In the genomic region with DNA sequence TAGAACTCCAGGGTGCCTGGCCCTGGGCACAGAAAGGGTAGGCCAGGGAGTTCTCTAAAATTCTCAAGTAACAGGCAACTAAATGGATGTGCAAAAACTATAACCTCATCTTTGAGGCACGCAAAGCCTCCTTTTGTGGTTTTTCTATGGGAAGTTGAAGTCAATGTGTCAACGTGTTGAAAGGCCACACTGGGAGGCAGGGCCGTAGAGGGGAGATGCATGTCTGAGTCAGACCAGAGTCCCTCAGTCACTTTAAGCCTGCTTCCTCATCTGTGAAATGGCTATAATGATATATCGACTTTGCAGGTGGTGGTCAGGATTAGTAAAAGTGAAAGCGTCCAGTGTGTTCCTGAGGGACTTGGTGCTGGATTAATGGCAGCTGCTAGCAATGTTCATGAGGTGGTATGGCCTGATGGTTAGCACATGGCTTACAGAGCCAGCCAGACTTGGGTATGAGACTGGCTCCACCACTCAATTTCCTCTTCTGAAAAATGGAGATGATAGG, we compare ENCODE assay signal across 10 cellular contexts. TPM values are rescaled to one million over a fixed set of nuclear protein-coding genes. Genes with fewer than 3 reads are reported as not detected.
DNase-seq lines count a peak whose midpoint lies in the region; ATAC-seq and TF ChIP-seq lines count a peak whose summit lies in the region.
"Had no signal": no experiment of that assay in that cellular context is flagged by ENCODE, and none has a peak within 500 bp of the region (broad histone marks: within the 10 kb centered on the region; RNA-seq: fewer than 3 reads in every experiment).

No MANE protein-coding gene starts in this region.

- no peaks in the 10 kb centered on the region for H3F3A ChIP-seq in SK-N-SH (replicated peaks; ENCODE audit: insufficient read depth)

- no peak overlapping the region for H2BK120ac ChIP-seq in mesendoderm (ENCODE audit: low read depth, low read length)

- H2BK5ac ChIP-seq in mesendoderm (ENCODE audit: low read length) = no peak overlapping the region

- CTCF ChIA-PET in SK-N-SH (lab: Yijun Ruan, JAX) = interaction anchor here (0.6 to 1.7 kb wide), 3 partner anchors 24 to 792 kb away, joined by 3 to 7 read pairs (median 3); no protein-coding TSS in a partner anchor

- H3K27ac ChIP-seq in SK-N-SH (ENCODE audit: low read depth in 2 of 2, low read length in 1 of 2) (no peak overlapping the region), mesendoderm (ENCODE audit: low read depth, low read length) (no peak overlapping the region), suprapubic skin (no peak overlapping the region)

- ATAC-seq in GM18858 (IDR thresholded peaks at IDR 0.05; ENCODE audit: unreplicated experiment) (peak; percentile 34), HG02759 (IDR thresholded peaks at IDR 0.05; ENCODE audit: unreplicated experiment) (peak; percentile 56), HG03442 (IDR thresholded peaks at IDR 0.05; ENCODE audit: unreplicated experiment) (no peak), left cardiac atrium (no peak)
- ATAC-seq: Panc1 had no signal

- no peaks in the 10 kb centered on the region for H4K20me1 ChIP-seq in SK-N-SH (ENCODE audit: insufficient read depth)

- H2BK15ac ChIP-seq in mesendoderm (replicated peaks; ENCODE audit: low read depth) = no peak overlapping the region

- no peak for TF ChIP-seq POLR2A in suprapubic skin (IDR thresholded peaks at IDR 0.05)

- no peak for TF ChIP-seq RAD21 in SK-N-SH (IDR thresholded peaks at IDR 0.05; ENCODE audit: low read length)

- no peak overlapping the region for H3K23ac ChIP-seq in mesendoderm (ENCODE audit: low read length)

- no peak for DNase-seq in SK-N-SH
- peak; percentile 30 for DNase-seq in mesendoderm
- no peak for DNase-seq in left cardiac atrium
- DNase-seq in suprapubic skin (ENCODE audit: low spot score in 2 of 2) = no peak
- no peak for DNase-seq in NCI-H510A treated with DMSO at 0.1 percent for 48 hours (lab: John Stamatoyannopoulos, UW)

- POLR2A ChIA-PET in SK-N-SH (lab: Yijun Ruan, JAX) = no interaction called here

- H3K18ac ChIP-seq in mesendoderm (ENCODE audit: low read length) = no peak overlapping the region

- no peaks in the 10 kb centered on the region for H3K79me1 ChIP-seq in mesendoderm (ENCODE audit: low read length)

- H3K79me2 ChIP-seq in SK-N-SH (ENCODE audit: insufficient read depth) (no peaks in the 10 kb centered on the region), mesendoderm (ENCODE audit: control insufficient read depth, insufficient read depth, low read length) (no peaks in the 10 kb centered on the region)

- H3K4me1 ChIP-seq in SK-N-SH (ENCODE audit: control insufficient read depth in 1 of 2, insufficient read depth in 2 of 2, low read depth in 1 of 2, low read length in 1 of 2) (no peaks in the 10 kb centered on the region; a peak in 1 of 4 replicates), mesendoderm (ENCODE audit: control insufficient read depth, low read depth, low read length) (no peaks in the 10 kb centered on the region), suprapubic skin (peaks cover 29% of the 10 kb centered on the region)

- no peak overlapping the region for H3K9ac ChIP-seq in SK-N-SH
- no peak overlapping the region for H3K9ac ChIP-seq in mesendoderm (ENCODE audit: low read length)

- H3K4me3 ChIP-seq in SK-N-SH (ENCODE audit: low read depth in 2 of 2, low read length in 1 of 2) (no peak overlapping the region), mesendoderm (ENCODE audit: low read length) (no peak overlapping the region), suprapubic skin (no peak overlapping the region)

- H2AFZ ChIP-seq in SK-N-SH (ENCODE audit: low read depth) = no peak overlapping the region

- 37% methylated on average over 5 of the region's 5 CpGs for WGBS in SK-N-SH (ENCODE audit: low lambda C conversion rate)
- no CpG with 5 or more reads among the region's 5 CpGs for WGBS in mesendoderm (ENCODE audit: extremely low coverage, insufficient coverage, low lambda C conversion rate)
- 50% methylated on average over 5 of the region's 5 CpGs for WGBS in suprapubic skin

- TF ChIP-seq EP300 in SK-N-SH (IDR thresholded peaks at IDR 0.05; ENCODE audit: borderline replicate concordance in 1 of 2, low read depth in 1 of 2, low read length in 1 of 2) (no peak), suprapubic skin (IDR thresholded peaks at IDR 0.05) (no peak)

- H3K4ac ChIP-seq in mesendoderm (ENCODE audit: low read depth, low read length) = no peak overlapping the region

- H3K36me3 ChIP-seq in SK-N-SH (replicated peaks in 1 of 2; ENCODE audit: control insufficient read depth in 1 of 2, insufficient read depth in 2 of 2, low read length in 1 of 2) (no peaks in the 10 kb centered on the region), mesendoderm (ENCODE audit: control insufficient read depth, insufficient read depth, low read length) (no peaks in the 10 kb centered on the region), suprapubic skin (no peaks in the 10 kb centered on the region)

- no peak overlapping the region for H4K8ac ChIP-seq in mesendoderm (ENCODE audit: low read depth, low read length)

- no peak overlapping the region for H3K56ac ChIP-seq in mesendoderm (ENCODE audit: low read length)

- no peak overlapping the region for H4K5ac ChIP-seq in mesendoderm (ENCODE audit: low read length)

- H3K27me3 ChIP-seq in SK-N-SH (ENCODE audit: insufficient read depth) (peaks cover 7% of the 10 kb centered on the region; the same call in 1 of the 2 replicates), mesendoderm (ENCODE audit: insufficient read depth, low read length, poor library complexity) (no peaks in the 10 kb centered on the region), suprapubic skin (no peaks in the 10 kb centered on the region)

- intact Hi-C loops in left cardiac atrium (cut with DNase I) = no loop called here

- H3K9me2 ChIP-seq in SK-N-SH = no peaks in the 10 kb centered on the region

- H3K9me3 ChIP-seq in SK-N-SH (no peaks in the 10 kb centered on the region), suprapubic skin (no peaks in the 10 kb centered on the region)

- H3K4me2 ChIP-seq in SK-N-SH (no peak overlapping the region), mesendoderm (ENCODE audit: low read length) (no peak overlapping the region)

- H2AK5ac ChIP-seq in mesendoderm (ENCODE audit: low read length) = no peak overlapping the region

- TF ChIP-seq CTCF in SK-N-SH (IDR thresholded peaks at IDR 0.05) (no peak), suprapubic skin (IDR thresholded peaks at IDR 0.05) (no peak)

TF ChIP-seq in SK-N-SH, 30 proteins besides CTCF, POLR2A, EP300 and RAD21:
- no peak for TF ChIP-seq TAF1 (IDR thresholded peaks at IDR 0.05; ENCODE audit: borderline replicate concordance, low read depth, low read length)
- TF ChIP-seq, protein P1, sequence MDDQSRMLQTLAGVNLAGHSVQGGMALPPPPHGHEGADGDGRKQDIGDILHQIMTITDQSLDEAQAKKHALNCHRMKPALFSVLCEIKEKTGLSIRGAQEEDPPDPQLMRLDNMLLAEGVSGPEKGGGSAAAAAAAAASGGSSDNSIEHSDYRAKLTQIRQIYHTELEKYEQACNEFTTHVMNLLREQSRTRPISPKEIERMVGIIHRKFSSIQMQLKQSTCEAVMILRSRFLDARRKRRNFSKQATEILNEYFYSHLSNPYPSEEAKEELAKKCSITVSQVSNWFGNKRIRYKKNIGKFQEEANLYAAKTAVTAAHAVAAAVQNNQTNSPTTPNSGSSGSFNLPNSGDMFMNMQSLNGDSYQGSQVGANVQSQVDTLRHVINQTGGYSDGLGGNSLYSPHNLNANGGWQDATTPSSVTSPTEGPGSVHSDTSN (IDR thresholded peaks at IDR 0.05) = 0 out of 2 replicates have a peak, but pooled peaks have one; percentile 5

RNA-seq across cellular contexts. Expression of a gene that starts 17.0 kb away (rescaled TPM):
- not detected in 2 replicates for polyA plus RNA-seq in SK-N-SH (2012; rRNA removed)
- polyA plus RNA-seq in SK-N-SH (2012; cell fraction: cytosol; rRNA removed) = not detected in 2 replicates
- polyA plus RNA-seq in SK-N-SH (2012; cell fraction: nucleus; rRNA removed) = not detected in 2 replicates
- polyA plus RNA-seq in mesendoderm (2013, experiment 1 of 2) = not detected
- 0.03 TPM for polyA plus RNA-seq in mesendoderm (2013, experiment 2 of 2)
- not detected for total RNA-seq in left cardiac atrium
- 100 to 1,000 TPM in 1 of 4 donors, 10 to 100 TPM in 3; 61.6 to 146 (median 69.3) TPM for total RNA-seq in suprapubic skin
- total RNA-seq: temporal lobe had no signal

RNA-seq across cellular contexts. Expression of a gene that starts 28.9 kb away (rescaled TPM):
- polyA plus RNA-seq in SK-N-SH (2012; rRNA removed) = not detected in 2 replicates
- polyA plus RNA-seq in SK-N-SH (2012; cell fraction: cytosol; rRNA removed) = not detected in 2 replicates
- not detected in 2 replicates for polyA plus RNA-seq in SK-N-SH (2012; cell fraction: nucleus; rRNA removed)
- not detected for polyA plus RNA-seq in mesendoderm (2013, experiment 1 of 2)
- not detected for polyA plus RNA-seq in mesendoderm (2013, experiment 2 of 2)
- total RNA-seq in left cardiac atrium = 1 to 10 TPM in 1 of 2 donors, under 1 TPM in 1; 0.68 to 2.3 TPM
- not detected for total RNA-seq in suprapubic skin

RNA-seq across cellular contexts. Expression of a gene that starts 52.3 kb away (rescaled TPM):
- not detected in 2 replicates for polyA plus RNA-seq in SK-N-SH (2012; rRNA removed)
- polyA plus RNA-seq in SK-N-SH (2012; cell fraction: cytosol; rRNA removed) = not detected in 2 replicates
- polyA plus RNA-seq in SK-N-SH (2012; cell fraction: nucleus; rRNA removed) = not detected in 2 replicates
- polyA plus RNA-seq in mesendoderm (2013, experiment 1 of 2) = not detected
- polyA plus RNA-seq in mesendoderm (2013, experiment 2 of 2) = 0.08 TPM
- not detected for total RNA-seq in left cardiac atrium
- total RNA-seq in suprapubic skin = not detected
- total RNA-seq: temporal lobe had no signal

Comparison
In these comparisons a context has a peak if more than half of its experiments do, and no peak if none do; other contexts are left out.
1. ATAC-seq: peak in GM18858 (single experiment) and HG02759 (single experiment); none in HG03442 (single experiment) and left cardiac atrium (0 of 2).
2. RNA of a gene that starts 17.0 kb away (total RNA-seq): 61.6 to 146 TPM in suprapubic skin; not detected in left cardiac atrium; every median in the first group is over 10 times any median in the second.